2 cellular contexts compared by ENCODE assay signal in genomic region chr10:84291389-84291788, GRCh38.
A peak's percentile ranks its signal among the peaks of the same experiment; 100 is the strongest.
TF ChIP-seq lines count a peak whose summit lies in the region.

No MANE protein-coding gene starts in this region.

TF ChIP-seq in K562, 482 proteins besides CTCF, POLR2A, EP300 and RAD21 (continues in another document):
- TF ChIP-seq EHMT2 (IDR thresholded peaks at IDR 0.05) = peak; percentile 100
- peak in 1 of 2 experiments; percentile 99 for TF ChIP-seq AFF1 (IDR thresholded peaks at IDR 0.05; ENCODE audit: low read depth in 1 of 2, partially characterized antibody in 2 of 2)
- TF ChIP-seq ETS1 (conservative IDR thresholded peaks at IDR 0.05; ENCODE audit: control insufficient read depth, low read depth, low read length) = peak; percentile 53; the same call in 1 of the 2 replicates
- TF ChIP-seq HNRNPUL1 (IDR thresholded peaks at IDR 0.05; ENCODE audit: low read length) = no peak
- no peak for TF ChIP-seq GMEB1 (CRISPR knock-in tag; IDR thresholded peaks at IDR 0.05)
- peak; percentile 83; the same call in 1 of the 2 replicates for TF ChIP-seq E2F4 (CRISPR knock-in tag; IDR thresholded peaks at IDR 0.05; ENCODE audit: low read depth)
- no peak for TF ChIP-seq DACH1 (IDR thresholded peaks at IDR 0.05; ENCODE audit: partially characterized antibody)
- TF ChIP-seq ZNF785 (CRISPR knock-in tag; IDR thresholded peaks at IDR 0.05) = no peak
- no peak for TF ChIP-seq MLLT1 (IDR thresholded peaks at IDR 0.05)

TF ChIP-seq in HepG2, 621 proteins besides CTCF, POLR2A, EP300 and RAD21 (continues in another document):
- TF ChIP-seq SNAI1 (CRISPR knock-in tag; IDR thresholded peaks at IDR 0.05; ENCODE audit: borderline replicate concordance) = no peak
- TF ChIP-seq ZNF430 (CRISPR knock-in tag; IDR thresholded peaks at IDR 0.05) = peak; percentile 43; the same call in 1 of the 2 replicates
- peak; percentile 83 for TF ChIP-seq ZNF335 (CRISPR knock-in tag; IDR thresholded peaks at IDR 0.05)
- 0 out of 2 replicates have a peak, but pooled peaks have one; percentile 85 for TF ChIP-seq KLF9 (CRISPR knock-in tag; IDR thresholded peaks at IDR 0.05; ENCODE audit: low read depth)
- TF ChIP-seq BORCS8-MEF2B (CRISPR knock-in tag; IDR thresholded peaks at IDR 0.05) = peak; percentile 64; the same call in 1 of the 2 replicates
- TF ChIP-seq SP140L (CRISPR knock-in tag; IDR thresholded peaks at IDR 0.05; ENCODE audit: borderline replicate concordance) = peak; percentile 91; the same call in 1 of the 2 replicates
- peak; percentile 76; the same call in 1 of the 2 replicates for TF ChIP-seq SALL1 (CRISPR knock-in tag; IDR thresholded peaks at IDR 0.05)
- peak; percentile 64; the same call in 1 of the 2 replicates for TF ChIP-seq ZNF557 (CRISPR knock-in tag; IDR thresholded peaks at IDR 0.05)
- TF ChIP-seq RXRB (CRISPR knock-in tag; IDR thresholded peaks at IDR 0.05; ENCODE audit: borderline replicate concordance) = peak; percentile 58; the same call in 1 of the 2 replicates
- TF ChIP-seq ZNF280D (CRISPR knock-in tag; IDR thresholded peaks at IDR 0.05) = no peak
- 0 out of 2 replicates have a peak, but pooled peaks have one; percentile 31 for TF ChIP-seq ZNF142 (CRISPR knock-in tag; IDR thresholded peaks at IDR 0.05)
- no peak for TF ChIP-seq ZHX2 (IDR thresholded peaks at IDR 0.05; ENCODE audit: low read depth)
- 0 out of 2 replicates have a peak, but pooled peaks have one; percentile 37 for TF ChIP-seq ZHX2 (CRISPR knock-in tag; IDR thresholded peaks at IDR 0.05; ENCODE audit: borderline replicate concordance)
- TF ChIP-seq PRDM4 (CRISPR knock-in tag; IDR thresholded peaks at IDR 0.05; ENCODE audit: borderline replicate concordance) = 0 out of 2 replicates have a peak, but pooled peaks have one; percentile 66
- peak; percentile 79; the same call in 1 of the 2 replicates for TF ChIP-seq ZNF205 (CRISPR knock-in tag; IDR thresholded peaks at IDR 0.05)
- TF ChIP-seq HOXA3 (CRISPR knock-in tag; IDR thresholded peaks at IDR 0.05) = 0 out of 2 replicates have a peak, but pooled peaks have one; percentile 23
- TF ChIP-seq CBX2 (IDR thresholded peaks at IDR 0.05; ENCODE audit: low read depth, low read length) = no peak
- TF ChIP-seq CBX2 (CRISPR knock-in tag; IDR thresholded peaks at IDR 0.05; ENCODE audit: low read depth) = no peak
- peak; percentile 72; the same call in 1 of the 2 replicates for TF ChIP-seq ZNF256 (CRISPR knock-in tag; conservative IDR thresholded peaks at IDR 0.05)
- peak; percentile 59; the same call in 1 of the 2 replicates for TF ChIP-seq ZNF3 (CRISPR knock-in tag; IDR thresholded peaks at IDR 0.05)
- TF ChIP-seq HNF4A (CRISPR knock-in tag; IDR thresholded peaks at IDR 0.05) = no peak
- TF ChIP-seq ZNF510 (CRISPR knock-in tag; IDR thresholded peaks at IDR 0.05; ENCODE audit: low read depth) = no peak
- TF ChIP-seq ZBTB26 (CRISPR knock-in tag; IDR thresholded peaks at IDR 0.05; ENCODE audit: borderline replicate concordance) = peak; percentile 82; the same call in 1 of the 2 replicates
- 0 out of 2 replicates have a peak, but pooled peaks have one; percentile 41 for TF ChIP-seq KDM4B (CRISPR knock-in tag; IDR thresholded peaks at IDR 0.05)
- 0 out of 2 replicates have a peak, but pooled peaks have one; percentile 52 for TF ChIP-seq ZNF264 (CRISPR knock-in tag; IDR thresholded peaks at IDR 0.05)
- 0 out of 2 replicates have a peak, but pooled peaks have one; percentile 46 for TF ChIP-seq FOSL1 (CRISPR knock-in tag; IDR thresholded peaks at IDR 0.05; ENCODE audit: borderline replicate concordance)
- TF ChIP-seq ZNF580 (CRISPR knock-in tag; IDR thresholded peaks at IDR 0.05; ENCODE audit: borderline replicate concordance, low read depth) = peak; percentile 88
- TF ChIP-seq ZNF777 (CRISPR knock-in tag; IDR thresholded peaks at IDR 0.05) = no peak
- TF ChIP-seq ZNF331 (CRISPR knock-in tag; IDR thresholded peaks at IDR 0.05) = peak; percentile 88
- no peak for TF ChIP-seq FOXO4 (CRISPR knock-in tag; conservative IDR thresholded peaks at IDR 0.05)
